ENCODE assay signal across 8 cellular contexts in genomic region chr1:101136739-101137138, GRCh38.
DNase-seq lines count a peak whose midpoint lies in the region; ATAC-seq lines count a peak whose summit lies in the region.

No MANE protein-coding gene starts in this region.

- H4K8ac ChIP-seq in mesendoderm (ENCODE audit: low read depth, low read length) = no peak overlapping the region

- H3K4ac ChIP-seq in mesendoderm (ENCODE audit: low read depth, low read length) = no peak overlapping the region

- peak overlapping the region; percentile 30 for H3K4me3 Mint-ChIP-seq in activated T-helper 1 cell treated with anti-CD3 and anti-CD28 coated beads, Interleukin-12 subunit alpha, Interleukin-12 subunit beta, Interleukin-2, Interleukin-4 antibody, amounts not matched to agents 30 ng/mL and 10 ng/mL and 1 ng/mL, durations not matched to agents 14 hours and 24 hours and 36 hours

- no peak overlapping the region for H2BK15ac ChIP-seq in mesendoderm (replicated peaks; ENCODE audit: low read depth)

- peak; percentile 75 for ATAC-seq in GM18907 (IDR thresholded peaks at IDR 0.05; ENCODE audit: unreplicated experiment)
- ATAC-seq in HG03175 (IDR thresholded peaks at IDR 0.05; ENCODE audit: unreplicated experiment) = peak; percentile 65

- DNase-seq in Ammon's horn (ENCODE audit: low spot score) = peak; percentile 29
- peak; percentile 26 for DNase-seq in activated T-helper 1 cell treated with anti-CD3 and anti-CD28 coated beads, Interleukin-12 subunit alpha, Interleukin-12 subunit beta, Interleukin-2, Interleukin-4 antibody, amounts not matched to agents 30 ng/mL and 10 ng/mL and 1 ng/mL, durations not matched to agents 14 hours and 24 hours and 36 hours (ENCODE audit: low spot score)
- peak; percentile 46 for DNase-seq in mesendoderm
- DNase-seq in DMS 273 treated with DMSO at 0.1 percent for 48 hours (lab: John Stamatoyannopoulos, UW) = no peak
- DNase-seq in putamen (ENCODE audit: low spot score) = no peak
- DNase-seq in hepatic stellate cell (ENCODE audit: low spot score) = no peak

- H3K27ac Mint-ChIP-seq in activated T-helper 1 cell treated with anti-CD3 and anti-CD28 coated beads, Interleukin-12 subunit alpha, Interleukin-12 subunit beta, Interleukin-2, Interleukin-4 antibody, amounts not matched to agents 30 ng/mL and 10 ng/mL and 1 ng/mL, durations not matched to agents 14 hours and 24 hours and 36 hours = peak overlapping the region; percentile 38

- H3K36me3 Mint-ChIP-seq in activated T-helper 1 cell treated with anti-CD3 and anti-CD28 coated beads, Interleukin-12 subunit alpha, Interleukin-12 subunit beta, Interleukin-2, Interleukin-4 antibody, amounts not matched to agents 30 ng/mL and 10 ng/mL and 1 ng/mL, durations not matched to agents 14 hours and 24 hours and 36 hours (ENCODE audit: low read depth) = no peaks in the 10 kb centered on the region

- H2BK5ac ChIP-seq in mesendoderm (ENCODE audit: low read length) = no peak overlapping the region

- WGBS in mesendoderm (ENCODE audit: extremely low coverage, insufficient coverage, low lambda C conversion rate) = no CpG with 5 or more reads among the region's 1 CpG

- H3K4me3 ChIP-seq in mesendoderm (ENCODE audit: low read length) = no peak overlapping the region

- no peaks in the 10 kb centered on the region for H3K9me3 Mint-ChIP-seq in activated T-helper 1 cell treated with anti-CD3 and anti-CD28 coated beads, Interleukin-12 subunit alpha, Interleukin-12 subunit beta, Interleukin-2, Interleukin-4 antibody, amounts not matched to agents 30 ng/mL and 10 ng/mL and 1 ng/mL, durations not matched to agents 14 hours and 24 hours and 36 hours

- H4K5ac ChIP-seq in mesendoderm (ENCODE audit: low read length) = no peak overlapping the region

- H3K9ac ChIP-seq in mesendoderm (ENCODE audit: low read length) = no peak overlapping the region

- H2BK120ac ChIP-seq in mesendoderm (ENCODE audit: low read depth, low read length) = no peak overlapping the region

- H3K27ac ChIP-seq in mesendoderm (ENCODE audit: low read depth, low read length) = no peak overlapping the region

- intact Hi-C loops in activated T-helper 1 cell treated with anti-CD3 and anti-CD28 coated beads, Interleukin-12 subunit alpha, Interleukin-12 subunit beta, Interleukin-2, Interleukin-4 antibody, amounts not matched to agents 30 ng/mL and 10 ng/mL and 1 ng/mL, durations not matched to agents 14 hours and 24 hours and 36 hours (cut with micrococcal nuclease) = loop anchor here (1.0 to 5.0 kb wide), 9 partner anchors 14 to 236 kb away; no protein-coding TSS in a partner anchor

- H2AK5ac ChIP-seq in mesendoderm (ENCODE audit: low read length) = no peak overlapping the region

- no peaks in the 10 kb centered on the region for H3K79me2 ChIP-seq in mesendoderm (ENCODE audit: control insufficient read depth, insufficient read depth, low read length)

- H3K18ac ChIP-seq in mesendoderm (ENCODE audit: low read length) = no peak overlapping the region

- H3K79me1 ChIP-seq in mesendoderm (ENCODE audit: low read length) = no peaks in the 10 kb centered on the region

- no peak overlapping the region for H3K23ac ChIP-seq in mesendoderm (ENCODE audit: low read length)

- H3K4me1 ChIP-seq in mesendoderm (ENCODE audit: control insufficient read depth, low read depth, low read length) = no peaks in the 10 kb centered on the region

- no peaks in the 10 kb centered on the region for H3K27me3 ChIP-seq in mesendoderm (ENCODE audit: insufficient read depth, low read length, poor library complexity)

- H3K36me3 ChIP-seq in mesendoderm (ENCODE audit: control insufficient read depth, insufficient read depth, low read length) = no peaks in the 10 kb centered on the region

- no peaks in the 10 kb centered on the region for H3K27me3 Mint-ChIP-seq in activated T-helper 1 cell treated with anti-CD3 and anti-CD28 coated beads, Interleukin-12 subunit alpha, Interleukin-12 subunit beta, Interleukin-2, Interleukin-4 antibody, amounts not matched to agents 30 ng/mL and 10 ng/mL and 1 ng/mL, durations not matched to agents 14 hours and 24 hours and 36 hours (ENCODE audit: insufficient read depth)

- no peak overlapping the region for H3K56ac ChIP-seq in mesendoderm (ENCODE audit: low read length)

- H3K4me2 ChIP-seq in mesendoderm (ENCODE audit: low read length) = no peak overlapping the region

- peaks cover 63% of the 10 kb centered on the region for H3K4me1 Mint-ChIP-seq in activated T-helper 1 cell treated with anti-CD3 and anti-CD28 coated beads, Interleukin-12 subunit alpha, Interleukin-12 subunit beta, Interleukin-2, Interleukin-4 antibody, amounts not matched to agents 30 ng/mL and 10 ng/mL and 1 ng/mL, durations not matched to agents 14 hours and 24 hours and 36 hours (ENCODE audit: low read depth)

Comparison
In these comparisons a context has a peak if more than half of its experiments do, and no peak if none do; other contexts are left out.
1. DNase-seq: peak in Ammon's horn (single experiment), activated T-helper 1 cell treated with anti-CD3 and anti-CD28 coated beads, Interleukin-12 subunit alpha, Interleukin-12 subunit beta, Interleukin-2, Interleukin-4 antibody, amounts not matched to agents 30 ng/mL and 10 ng/mL and 1 ng/mL, durations not matched to agents 14 hours and 24 hours and 36 hours (single experiment) and mesendoderm (single experiment); none in DMS 273 treated with DMSO at 0.1 percent for 48 hours (single experiment), putamen (single experiment) and hepatic stellate cell (single experiment).